Comparison of ENCODE assay signal across 12 cellular contexts in genomic region chr2:178279142-178279541, GRCh38.
DNase-seq lines count a peak whose midpoint lies in the region; ATAC-seq and TF ChIP-seq lines count a peak whose summit lies in the region.
"Had no signal": no experiment of that assay in that cellular context is flagged by ENCODE, and none has a peak within 500 bp of the region (broad histone marks: within the 10 kb centered on the region; RNA-seq: fewer than 3 reads in every experiment).

No MANE protein-coding gene starts in this region.

- WGBS in ectodermal cell, 2 experiments = 93 to 97% methylated on average over 1 of the region's 2 CpGs

- ATAC-seq in mucosa of descending colon (peak; percentile 14), GM21360 (IDR thresholded peaks at IDR 0.05; ENCODE audit: unreplicated experiment) (no peak), HG03039 (IDR thresholded peaks at IDR 0.05; ENCODE audit: unreplicated experiment) (no peak)

- no peak overlapping the region for H3K4me3 ChIP-seq in BJ (ENCODE audit: low read depth, low read length)
- H3K4me3 ChIP-seq in NT2/D1 (ENCODE audit: insufficient read length, low read depth) = no peak overlapping the region
- H3K4me3 ChIP-seq in ectodermal cell (ENCODE audit: insufficient read depth, low read depth, low read length) = no peak overlapping the region
- H3K4me3 ChIP-seq in mucosa of descending colon = no peak overlapping the region
- H3K4me3 ChIP-seq: cardiac muscle cell had no signal

- peak overlapping the region; percentile 16 for H3K27ac ChIP-seq in ectodermal cell (ENCODE audit: insufficient read depth, low read depth, low read length, poor library complexity, severe bottlenecking)
- H3K27ac ChIP-seq: cardiac muscle cell, HL-60 had no signal

- CTCF ChIA-PET in BJ (lab: Yijun Ruan, JAX) = interaction anchor here (0.6 to 2.9 kb wide), 4 partner anchors 13 to 147 kb away, joined by 3 to 11 read pairs (median 3); no protein-coding TSS in a partner anchor

- H3K9me3 ChIP-seq in NT2/D1 (ENCODE audit: insufficient read depth, low read length) (no peaks in the 10 kb centered on the region), ectodermal cell (ENCODE audit: control insufficient read depth, low read length) (no peaks in the 10 kb centered on the region), mucosa of descending colon (no peaks in the 10 kb centered on the region)

- H3K9ac ChIP-seq in NT2/D1 (ENCODE audit: insufficient read length, low read depth) = no peak overlapping the region

- H3K4me1 ChIP-seq in NT2/D1 (ENCODE audit: insufficient read depth, insufficient read length) = no peaks in the 10 kb centered on the region
- H3K4me1 ChIP-seq in ectodermal cell (ENCODE audit: control insufficient read depth, insufficient read depth, low read length) = peaks cover 20% of the 10 kb centered on the region
- no peaks in the 10 kb centered on the region for H3K4me1 ChIP-seq in mucosa of descending colon (ENCODE audit: low read depth)

- no peaks in the 10 kb centered on the region for H3K27me3 ChIP-seq in BJ (ENCODE audit: control insufficient read depth, insufficient read depth, low read length)
- no peaks in the 10 kb centered on the region for H3K27me3 ChIP-seq in NT2/D1 (ENCODE audit: insufficient read depth, insufficient read length)
- H3K27me3 ChIP-seq in ectodermal cell (ENCODE audit: control insufficient read depth, insufficient read depth, low read length, poor library complexity, severe bottlenecking) = no peaks in the 10 kb centered on the region
- H3K27me3 ChIP-seq: cardiac muscle cell had no signal

- H3K36me3 ChIP-seq in BJ (ENCODE audit: control insufficient read depth, insufficient read depth, low read length) (no peaks in the 10 kb centered on the region), NT2/D1 (ENCODE audit: insufficient read depth, insufficient read length, low read length) (no peaks in the 10 kb centered on the region), ectodermal cell (ENCODE audit: control insufficient read depth, insufficient read depth, low read length) (no peaks in the 10 kb centered on the region), mucosa of descending colon (ENCODE audit: low read depth) (no peaks in the 10 kb centered on the region)
- H3K36me3 ChIP-seq: cardiac muscle cell had no signal

- 0 out of 2 replicates have a peak, but pooled peaks have one; percentile 15 for TF ChIP-seq CTCF in BJ (IDR thresholded peaks at IDR 0.05; ENCODE audit: insufficient read depth, low read depth, low read length)
- TF ChIP-seq CTCF in mucosa of descending colon (IDR thresholded peaks at IDR 0.05) = no peak

- peak; percentile 71 for DNase-seq in BJ (ENCODE audit: low read depth)
- DNase-seq in NT2/D1 (ENCODE audit: low read depth, low spot score) = peak; percentile 51
- no peak for DNase-seq in mucosa of descending colon
- no peak for DNase-seq in NCI-H526 treated with DMSO at 0.1 percent for 48 hours (lab: John Stamatoyannopoulos, UW)
- no peak for DNase-seq in stimulated activated CD4-positive, alpha-beta T cell treated with anti-CD3 and anti-CD28 coated beads, Interleukin-4, amount 100 ng/mL, for 4 hours
- DNase-seq: NCI-H2081, right cardiac atrium had no signal

- intact Hi-C loops in mucosa of descending colon (cut with DNase I, micrococcal nuclease) = loop anchor here in 1 of 2 donors (10.0 kb wide), 1 partner anchor 144 kb away; no protein-coding TSS in a partner anchor

- POLR2A ChIA-PET in BJ (lab: Charles Lee) = interaction anchor here (0.6 to 0.9 kb wide), 2 partner anchors 98 to 172 kb away, joined by 3 to 4 read pairs; partner anchors contain the start of genes PJVK and PRKRA

Comparison
In these comparisons a context has a peak if more than half of its experiments do, and no peak if none do; other contexts are left out.
1. DNase-seq: peak in BJ (single experiment) and NT2/D1 (single experiment); none in mucosa of descending colon (0 of 3), NCI-H526 treated with DMSO at 0.1 percent for 48 hours (single experiment) and stimulated activated CD4-positive, alpha-beta T cell treated with anti-CD3 and anti-CD28 coated beads, Interleukin-4, amount 100 ng/mL, for 4 hours (0 of 2).